Comparison of ENCODE assay signal across 16 cellular contexts in the genomic region with DNA sequence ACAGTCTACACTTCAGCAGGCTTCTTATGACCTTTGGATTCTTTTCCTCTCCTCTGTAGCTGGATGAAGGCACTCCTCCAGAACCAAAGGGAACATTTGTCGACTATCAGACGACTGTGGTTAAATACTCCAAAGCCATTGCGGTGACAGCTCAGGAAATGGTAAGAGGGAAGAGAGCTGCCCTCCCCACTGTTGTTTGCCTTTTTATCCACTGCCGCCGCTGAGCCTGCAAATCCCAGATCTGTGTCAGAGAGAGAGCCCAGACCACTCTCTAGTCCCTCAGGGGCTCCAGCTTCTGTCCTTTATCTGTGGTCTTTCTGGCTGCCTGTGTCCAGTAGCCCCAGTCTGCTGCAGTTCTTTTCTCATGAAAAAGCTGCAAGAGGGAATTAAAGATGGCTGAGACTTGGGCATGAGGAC.
DNase-seq lines count a peak whose midpoint lies in the region; ATAC-seq and TF ChIP-seq lines count a peak whose summit lies in the region.
"Had no signal": no experiment of that assay in that cellular context is flagged by ENCODE, and none has a peak within 500 bp of the region (broad histone marks: within the 10 kb centered on the region; RNA-seq: fewer than 3 reads in every experiment).

No MANE protein-coding gene starts in this region.

- H3K27me3 Mint-ChIP-seq in glutamatergic neuron (ENCODE audit: unreplicated experiment), result no peaks in the 10 kb centered on the region
- H3K27me3 Mint-ChIP-seq in immature natural killer cell (ENCODE audit: low read depth in 3 of 3), result peaks cover 3 to 5% (median 4%) of the 10 kb centered on the region in 3 donors
- H3K27me3 Mint-ChIP-seq: activated naive CD4-positive, alpha-beta T cell treated with anti-CD3 and anti-CD28 coated beads, Interleukin-2, amount 50 U/mL, for 24 hours had no signal

- no peak overlapping the region for H3K9ac ChIP-seq in SK-N-SH

- ATAC-seq in GM18870 (IDR thresholded peaks at IDR 0.05; ENCODE audit: unreplicated experiment), result no peak

- no peak overlapping the region for H2AFZ ChIP-seq in SK-N-SH (ENCODE audit: low read depth)

- H3K4me1 Mint-ChIP-seq in glutamatergic neuron (ENCODE audit: low read depth, unreplicated experiment) (peaks cover 19% of the 10 kb centered on the region), immature natural killer cell (no peaks in the 10 kb centered on the region)
- H3K4me1 Mint-ChIP-seq: activated naive CD4-positive, alpha-beta T cell treated with anti-CD3 and anti-CD28 coated beads, Interleukin-2, amount 50 U/mL, for 24 hours had no signal

- H3K4me3 Mint-ChIP-seq in glutamatergic neuron (ENCODE audit: unreplicated experiment) (peak overlapping the region; percentile 25), immature natural killer cell (no peak overlapping the region)
- H3K4me3 Mint-ChIP-seq: activated naive CD4-positive, alpha-beta T cell treated with anti-CD3 and anti-CD28 coated beads, Interleukin-2, amount 50 U/mL, for 24 hours had no signal

- DNase-seq in Daoy (ENCODE audit: low read depth), result peak; percentile 35
- peak; percentile 82 for DNase-seq in SK-N-SH
- peak; percentile 49 for DNase-seq in glutamatergic neuron
- peak; percentile 72 for DNase-seq in myocyte (ENCODE audit: low read depth)
- no peak for DNase-seq in COLO829 (ENCODE audit: low spot score)
- DNase-seq in activated naive CD4-positive, alpha-beta T cell treated with anti-CD3 and anti-CD28 coated beads, Interleukin-2, amount 50 U/mL, for 16 hours, result no peak
- no peak for DNase-seq in immature natural killer cell
- DNase-seq: activated T-cell treated with anti-CD3 and anti-CD28 coated beads, Interleukin-2, amount 50 U/mL, for 1 hour; dorsolateral prefrontal cortex; NCI-H187; NCI-H510A; nucleus accumbens; SIG-M5; stimulated activated CD4-positive, alpha-beta T cell treated with anti-CD3 and anti-CD28 coated beads, Interleukin-4, amount 100 ng/mL, for 24 hours had no signal

- no peaks in the 10 kb centered on the region for H3K9me3 ChIP-seq in SK-N-SH

- peaks cover 46 to 49% of the 10 kb centered on the region in 2 experiments for H3K36me3 ChIP-seq in SK-N-SH (replicated peaks in 1 of 2; ENCODE audit: control insufficient read depth in 1 of 2, insufficient read depth in 2 of 2, low read length in 1 of 2)

- CTCF ChIA-PET in SK-N-SH (lab: Yijun Ruan, JAX), result interaction anchor here (0.7 to 4.0 kb wide), 14 partner anchors 27 to 322 kb away, joined by 3 to 58 read pairs (median 6); no protein-coding TSS in a partner anchor

- H4K20me1 ChIP-seq in SK-N-SH (ENCODE audit: insufficient read depth), result no peaks in the 10 kb centered on the region

- H3K9me2 ChIP-seq in SK-N-SH, result no peaks in the 10 kb centered on the region

- TF ChIP-seq EP300 in SK-N-SH (IDR thresholded peaks at IDR 0.05; ENCODE audit: borderline replicate concordance in 1 of 2, low read depth in 1 of 2, low read length in 1 of 2), result peak in 1 of 2 experiments; percentile 89; a peak in 2 of 4 replicates

- H3K4me2 ChIP-seq in SK-N-SH, result no peak overlapping the region

- H3K36me3 Mint-ChIP-seq in glutamatergic neuron (ENCODE audit: unreplicated experiment), result peaks cover 4% of the 10 kb centered on the region
- H3K36me3 Mint-ChIP-seq in immature natural killer cell, result no peaks in the 10 kb centered on the region
- H3K36me3 Mint-ChIP-seq: activated naive CD4-positive, alpha-beta T cell treated with anti-CD3 and anti-CD28 coated beads, Interleukin-2, amount 50 U/mL, for 24 hours had no signal

- TF ChIP-seq CTCF in SK-N-SH (IDR thresholded peaks at IDR 0.05), result no peak
- no peak for TF ChIP-seq CTCF in glutamatergic neuron (IDR thresholded peaks at IDR 0.05; ENCODE audit: partially characterized antibody, unreplicated experiment)

- H3K79me2 ChIP-seq in SK-N-SH (ENCODE audit: insufficient read depth), result no peaks in the 10 kb centered on the region; the same call in 1 of the 2 replicates

- no peak overlapping the region for H3K4me3 ChIP-seq in SK-N-SH (ENCODE audit: low read depth in 2 of 2, low read length in 1 of 2)
- H3K4me3 ChIP-seq: dorsolateral prefrontal cortex had no signal

- POLR2A ChIA-PET in SK-N-SH (lab: Yijun Ruan, JAX), result interaction anchor here (1.2 kb wide), 1 partner anchor 97 kb away, joined by 4 read pairs; no protein-coding TSS in a partner anchor

- H3K27ac Mint-ChIP-seq in glutamatergic neuron (ENCODE audit: unreplicated experiment), result peak overlapping the region; percentile 71
- peak overlapping the region in 1 of 6 donors; percentile 47 for H3K27ac Mint-ChIP-seq in immature natural killer cell
- H3K27ac Mint-ChIP-seq: activated naive CD4-positive, alpha-beta T cell treated with anti-CD3 and anti-CD28 coated beads, Interleukin-2, amount 50 U/mL, for 24 hours had no signal

- peaks cover 22 to 51% of the 10 kb centered on the region in 2 experiments for H3K4me1 ChIP-seq in SK-N-SH (ENCODE audit: control insufficient read depth in 1 of 2, insufficient read depth in 2 of 2, low read depth in 1 of 2, low read length in 1 of 2)

- H3F3A ChIP-seq in SK-N-SH (replicated peaks; ENCODE audit: insufficient read depth), result peaks cover 34% of the 10 kb centered on the region

- WGBS in SK-N-SH (ENCODE audit: low lambda C conversion rate), result 68% methylated on average over 5 of the region's 5 CpGs

- H3K27ac ChIP-seq in SK-N-SH (ENCODE audit: low read depth in 2 of 2, low read length in 1 of 2), result peak overlapping the region; percentile 76 to 96

- H3K27me3 ChIP-seq in SK-N-SH (ENCODE audit: insufficient read depth), result no peaks in the 10 kb centered on the region
- H3K27me3 ChIP-seq: dorsolateral prefrontal cortex had no signal

- H3K9me3 Mint-ChIP-seq in glutamatergic neuron (ENCODE audit: unreplicated experiment) (no peaks in the 10 kb centered on the region), immature natural killer cell (no peaks in the 10 kb centered on the region)
- H3K9me3 Mint-ChIP-seq: activated naive CD4-positive, alpha-beta T cell treated with anti-CD3 and anti-CD28 coated beads, Interleukin-2, amount 50 U/mL, for 24 hours had no signal

- peak; percentile 26; the same call in 1 of the 2 replicates for TF ChIP-seq RAD21 in SK-N-SH (IDR thresholded peaks at IDR 0.05; ENCODE audit: low read length)

TF ChIP-seq in SK-N-SH, 30 proteins besides CTCF, POLR2A, EP300 and RAD21:
- TF ChIP-seq MXI1 (IDR thresholded peaks at IDR 0.05; ENCODE audit: low read depth, low read length) (peak; percentile 18; the same call in 1 of the 2 replicates), GATA2 (CRISPR knock-in tag; IDR thresholded peaks at IDR 0.05) (peak; percentile 96), CHD2 (IDR thresholded peaks at IDR 0.05; ENCODE audit: low read length, partially characterized antibody) (peak; percentile 76), TEAD4 (IDR thresholded peaks at IDR 0.05; ENCODE audit: borderline replicate concordance, insufficient read depth) (no peak), TAF1 (IDR thresholded peaks at IDR 0.05; ENCODE audit: borderline replicate concordance, low read depth, low read length) (no peak), FOSL2 (IDR thresholded peaks at IDR 0.05; ENCODE audit: borderline replicate concordance, low read depth) (no peak), RCOR1 (IDR thresholded peaks at IDR 0.05; ENCODE audit: low read length) (peak; percentile 81), FOXJ3 (CRISPR knock-in tag; IDR thresholded peaks at IDR 0.05) (peak; percentile 82), YY1 (IDR thresholded peaks at IDR 0.05; ENCODE audit: low read depth) (no peak), GABPA (IDR thresholded peaks at IDR 0.05; ENCODE audit: low read depth) (no peak), SIN3A (IDR thresholded peaks at IDR 0.05; ENCODE audit: borderline replicate concordance, low read depth, low read length) (no peak), TCF12 (IDR thresholded peaks at IDR 0.05) (0 out of 2 replicates have a peak, but pooled peaks have one; percentile 14)
- TF ChIP-seq, protein P1, sequence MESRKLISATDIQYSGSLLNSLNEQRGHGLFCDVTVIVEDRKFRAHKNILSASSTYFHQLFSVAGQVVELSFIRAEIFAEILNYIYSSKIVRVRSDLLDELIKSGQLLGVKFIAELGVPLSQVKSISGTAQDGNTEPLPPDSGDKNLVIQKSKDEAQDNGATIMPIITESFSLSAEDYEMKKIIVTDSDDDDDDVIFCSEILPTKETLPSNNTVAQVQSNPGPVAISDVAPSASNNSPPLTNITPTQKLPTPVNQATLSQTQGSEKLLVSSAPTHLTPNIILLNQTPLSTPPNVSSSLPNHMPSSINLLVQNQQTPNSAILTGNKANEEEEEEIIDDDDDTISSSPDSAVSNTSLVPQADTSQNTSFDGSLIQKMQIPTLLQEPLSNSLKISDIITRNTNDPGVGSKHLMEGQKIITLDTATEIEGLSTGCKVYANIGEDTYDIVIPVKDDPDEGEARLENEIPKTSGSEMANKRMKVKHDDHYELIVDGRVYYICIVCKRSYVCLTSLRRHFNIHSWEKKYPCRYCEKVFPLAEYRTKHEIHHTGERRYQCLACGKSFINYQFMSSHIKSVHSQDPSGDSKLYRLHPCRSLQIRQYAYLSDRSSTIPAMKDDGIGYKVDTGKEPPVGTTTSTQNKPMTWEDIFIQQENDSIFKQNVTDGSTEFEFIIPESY (IDR thresholded peaks at IDR 0.05; ENCODE audit: borderline replicate concordance, low read depth), result no peak
- TF ChIP-seq, protein P2, sequence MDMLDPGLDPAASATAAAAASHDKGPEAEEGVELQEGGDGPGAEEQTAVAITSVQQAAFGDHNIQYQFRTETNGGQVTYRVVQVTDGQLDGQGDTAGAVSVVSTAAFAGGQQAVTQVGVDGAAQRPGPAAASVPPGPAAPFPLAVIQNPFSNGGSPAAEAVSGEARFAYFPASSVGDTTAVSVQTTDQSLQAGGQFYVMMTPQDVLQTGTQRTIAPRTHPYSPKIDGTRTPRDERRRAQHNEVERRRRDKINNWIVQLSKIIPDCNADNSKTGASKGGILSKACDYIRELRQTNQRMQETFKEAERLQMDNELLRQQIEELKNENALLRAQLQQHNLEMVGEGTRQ (IDR thresholded peaks at IDR 0.05; ENCODE audit: borderline replicate concordance, low read depth, low read length), result no peak

Comparison
In these comparisons a context has a peak if more than half of its experiments do, and no peak if none do; other contexts are left out.
1. DNase-seq: peak in Daoy (single experiment), SK-N-SH (single experiment), glutamatergic neuron (single experiment) and myocyte (single experiment); none in COLO829 (single experiment), activated naive CD4-positive, alpha-beta T cell treated with anti-CD3 and anti-CD28 coated beads, Interleukin-2, amount 50 U/mL, for 16 hours (single experiment) and immature natural killer cell (0 of 3).